1 cellular context compared by ENCODE assay signal in genomic region chr2:183125659-183126341, GRCh38.
A peak's percentile ranks its signal among the peaks of the same experiment; 100 is the strongest.
TF ChIP-seq lines count a peak whose summit lies in the region.

No MANE protein-coding gene starts in this region.

TF ChIP-seq in K562, 482 proteins besides CTCF, POLR2A, EP300 and RAD21 (continued from another document and continues in another):
- TF ChIP-seq, protein P1, sequence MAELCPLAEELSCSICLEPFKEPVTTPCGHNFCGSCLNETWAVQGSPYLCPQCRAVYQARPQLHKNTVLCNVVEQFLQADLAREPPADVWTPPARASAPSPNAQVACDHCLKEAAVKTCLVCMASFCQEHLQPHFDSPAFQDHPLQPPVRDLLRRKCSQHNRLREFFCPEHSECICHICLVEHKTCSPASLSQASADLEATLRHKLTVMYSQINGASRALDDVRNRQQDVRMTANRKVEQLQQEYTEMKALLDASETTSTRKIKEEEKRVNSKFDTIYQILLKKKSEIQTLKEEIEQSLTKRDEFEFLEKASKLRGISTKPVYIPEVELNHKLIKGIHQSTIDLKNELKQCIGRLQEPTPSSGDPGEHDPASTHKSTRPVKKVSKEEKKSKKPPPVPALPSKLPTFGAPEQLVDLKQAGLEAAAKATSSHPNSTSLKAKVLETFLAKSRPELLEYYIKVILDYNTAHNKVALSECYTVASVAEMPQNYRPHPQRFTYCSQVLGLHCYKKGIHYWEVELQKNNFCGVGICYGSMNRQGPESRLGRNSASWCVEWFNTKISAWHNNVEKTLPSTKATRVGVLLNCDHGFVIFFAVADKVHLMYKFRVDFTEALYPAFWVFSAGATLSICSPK (IDR thresholded peaks at IDR 0.05; ENCODE audit: borderline replicate concordance), result 0 out of 2 replicates have a peak, but pooled peaks have one; percentile 56
- TF ChIP-seq ZNF408 (CRISPR knock-in tag; IDR thresholded peaks at IDR 0.05; ENCODE audit: low read depth) (no peak), CBFA2T2 (conservative IDR thresholded peaks at IDR 0.05) (no peak), HNRNPUL1 (IDR thresholded peaks at IDR 0.05; ENCODE audit: low read length) (no peak), RBBP5 (IDR thresholded peaks at IDR 0.05; ENCODE audit: borderline replicate concordance, insufficient read depth, low read length, poor library complexity, severe bottlenecking) (peak; percentile 56), E2F6 (IDR thresholded peaks at IDR 0.05; ENCODE audit: borderline replicate concordance in 1 of 2, extremely low read depth in 1 of 2, insufficient read depth in 1 of 2, insufficient read length in 1 of 2, low read depth in 1 of 2, low read length in 1 of 2, poor library complexity in 1 of 2, severe bottlenecking in 1 of 2) (no peak), RBM22 (IDR thresholded peaks at IDR 0.05; ENCODE audit: low read depth, low read length, poor library complexity, severe bottlenecking) (no peak), SUPT5H (IDR thresholded peaks at IDR 0.05) (peak; percentile 30; the same call in 1 of the 2 replicates), BCL6 (CRISPR knock-in tag; IDR thresholded peaks at IDR 0.05) (no peak), PHB2 (IDR thresholded peaks at IDR 0.05; ENCODE audit: low read depth) (no peak), CHD1 (IDR thresholded peaks at IDR 0.05; ENCODE audit: low read length) (peak; percentile 35), DNMT1 (IDR thresholded peaks at IDR 0.05) (no peak), CC2D1A (IDR thresholded peaks at IDR 0.05) (peak; percentile 81), ZNF23 (CRISPR knock-in tag; IDR thresholded peaks at IDR 0.05) (no peak), ZNF75A (CRISPR knock-in tag; IDR thresholded peaks at IDR 0.05) (no peak), MTA3 (IDR thresholded peaks at IDR 0.05; ENCODE audit: borderline replicate concordance) (peak; percentile 49; the same call in 1 of the 2 replicates), SPI1 (IDR thresholded peaks at IDR 0.05; ENCODE audit: borderline replicate concordance, low read depth, low read length) (peak; percentile 95), NRF1 (conservative IDR thresholded peaks at IDR 0.05 in 1 of 2, IDR thresholded peaks at IDR 0.05 in 1 of 2) (0 out of 4 replicates have a peak, but pooled peaks of 1 of the 2 experiments have one; percentile 13), TEAD4 (IDR thresholded peaks at IDR 0.05; ENCODE audit: low read length) (peak; percentile 36; the same call in 1 of the 2 replicates), TEAD4 (CRISPR knock-in tag; IDR thresholded peaks at IDR 0.05; ENCODE audit: borderline replicate concordance) (no peak), TAF9B (IDR thresholded peaks at IDR 0.05; ENCODE audit: partially characterized antibody) (no peak), BCOR (IDR thresholded peaks at IDR 0.05) (peak; percentile 87), ZBTB40 (IDR thresholded peaks at IDR 0.05) (peak; percentile 45), ZBTB40 (CRISPR knock-in tag; IDR thresholded peaks at IDR 0.05) (no peak), CREBBP (IDR thresholded peaks at IDR 0.05; ENCODE audit: low read depth, low read length) (no peak), PCBP2 (IDR thresholded peaks at IDR 0.05; ENCODE audit: low read depth, low read length, poor library complexity, severe bottlenecking) (no peak), DPF2 (IDR thresholded peaks at IDR 0.05) (peak; percentile 61)
- TF ChIP-seq, protein P2, sequence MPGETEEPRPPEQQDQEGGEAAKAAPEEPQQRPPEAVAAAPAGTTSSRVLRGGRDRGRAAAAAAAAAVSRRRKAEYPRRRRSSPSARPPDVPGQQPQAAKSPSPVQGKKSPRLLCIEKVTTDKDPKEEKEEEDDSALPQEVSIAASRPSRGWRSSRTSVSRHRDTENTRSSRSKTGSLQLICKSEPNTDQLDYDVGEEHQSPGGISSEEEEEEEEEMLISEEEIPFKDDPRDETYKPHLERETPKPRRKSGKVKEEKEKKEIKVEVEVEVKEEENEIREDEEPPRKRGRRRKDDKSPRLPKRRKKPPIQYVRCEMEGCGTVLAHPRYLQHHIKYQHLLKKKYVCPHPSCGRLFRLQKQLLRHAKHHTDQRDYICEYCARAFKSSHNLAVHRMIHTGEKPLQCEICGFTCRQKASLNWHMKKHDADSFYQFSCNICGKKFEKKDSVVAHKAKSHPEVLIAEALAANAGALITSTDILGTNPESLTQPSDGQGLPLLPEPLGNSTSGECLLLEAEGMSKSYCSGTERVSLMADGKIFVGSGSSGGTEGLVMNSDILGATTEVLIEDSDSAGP (CRISPR knock-in tag; IDR thresholded peaks at IDR 0.05), result peak; percentile 38; the same call in 1 of the 2 replicates
- TF ChIP-seq, protein P3, sequence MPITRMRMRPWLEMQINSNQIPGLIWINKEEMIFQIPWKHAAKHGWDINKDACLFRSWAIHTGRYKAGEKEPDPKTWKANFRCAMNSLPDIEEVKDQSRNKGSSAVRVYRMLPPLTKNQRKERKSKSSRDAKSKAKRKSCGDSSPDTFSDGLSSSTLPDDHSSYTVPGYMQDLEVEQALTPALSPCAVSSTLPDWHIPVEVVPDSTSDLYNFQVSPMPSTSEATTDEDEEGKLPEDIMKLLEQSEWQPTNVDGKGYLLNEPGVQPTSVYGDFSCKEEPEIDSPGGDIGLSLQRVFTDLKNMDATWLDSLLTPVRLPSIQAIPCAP (CRISPR knock-in tag; IDR thresholded peaks at IDR 0.05; ENCODE audit: borderline replicate concordance), result no peak
- TF ChIP-seq, protein P4, sequence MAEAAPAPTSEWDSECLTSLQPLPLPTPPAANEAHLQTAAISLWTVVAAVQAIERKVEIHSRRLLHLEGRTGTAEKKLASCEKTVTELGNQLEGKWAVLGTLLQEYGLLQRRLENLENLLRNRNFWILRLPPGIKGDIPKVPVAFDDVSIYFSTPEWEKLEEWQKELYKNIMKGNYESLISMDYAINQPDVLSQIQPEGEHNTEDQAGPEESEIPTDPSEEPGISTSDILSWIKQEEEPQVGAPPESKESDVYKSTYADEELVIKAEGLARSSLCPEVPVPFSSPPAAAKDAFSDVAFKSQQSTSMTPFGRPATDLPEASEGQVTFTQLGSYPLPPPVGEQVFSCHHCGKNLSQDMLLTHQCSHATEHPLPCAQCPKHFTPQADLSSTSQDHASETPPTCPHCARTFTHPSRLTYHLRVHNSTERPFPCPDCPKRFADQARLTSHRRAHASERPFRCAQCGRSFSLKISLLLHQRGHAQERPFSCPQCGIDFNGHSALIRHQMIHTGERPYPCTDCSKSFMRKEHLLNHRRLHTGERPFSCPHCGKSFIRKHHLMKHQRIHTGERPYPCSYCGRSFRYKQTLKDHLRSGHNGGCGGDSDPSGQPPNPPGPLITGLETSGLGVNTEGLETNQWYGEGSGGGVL (CRISPR knock-in tag; IDR thresholded peaks at IDR 0.05), result no peak
